Comparison of ENCODE assay signal across 1 cellular context in genomic region chr2:91748869-91749268, GRCh38.
TF ChIP-seq lines count a peak whose summit lies in the region.

No MANE protein-coding gene starts in this region.

TF ChIP-seq in GM23338, 12 proteins besides CTCF, POLR2A, EP300 and RAD21 (continued from another document):
- TF ChIP-seq, protein P1, sequence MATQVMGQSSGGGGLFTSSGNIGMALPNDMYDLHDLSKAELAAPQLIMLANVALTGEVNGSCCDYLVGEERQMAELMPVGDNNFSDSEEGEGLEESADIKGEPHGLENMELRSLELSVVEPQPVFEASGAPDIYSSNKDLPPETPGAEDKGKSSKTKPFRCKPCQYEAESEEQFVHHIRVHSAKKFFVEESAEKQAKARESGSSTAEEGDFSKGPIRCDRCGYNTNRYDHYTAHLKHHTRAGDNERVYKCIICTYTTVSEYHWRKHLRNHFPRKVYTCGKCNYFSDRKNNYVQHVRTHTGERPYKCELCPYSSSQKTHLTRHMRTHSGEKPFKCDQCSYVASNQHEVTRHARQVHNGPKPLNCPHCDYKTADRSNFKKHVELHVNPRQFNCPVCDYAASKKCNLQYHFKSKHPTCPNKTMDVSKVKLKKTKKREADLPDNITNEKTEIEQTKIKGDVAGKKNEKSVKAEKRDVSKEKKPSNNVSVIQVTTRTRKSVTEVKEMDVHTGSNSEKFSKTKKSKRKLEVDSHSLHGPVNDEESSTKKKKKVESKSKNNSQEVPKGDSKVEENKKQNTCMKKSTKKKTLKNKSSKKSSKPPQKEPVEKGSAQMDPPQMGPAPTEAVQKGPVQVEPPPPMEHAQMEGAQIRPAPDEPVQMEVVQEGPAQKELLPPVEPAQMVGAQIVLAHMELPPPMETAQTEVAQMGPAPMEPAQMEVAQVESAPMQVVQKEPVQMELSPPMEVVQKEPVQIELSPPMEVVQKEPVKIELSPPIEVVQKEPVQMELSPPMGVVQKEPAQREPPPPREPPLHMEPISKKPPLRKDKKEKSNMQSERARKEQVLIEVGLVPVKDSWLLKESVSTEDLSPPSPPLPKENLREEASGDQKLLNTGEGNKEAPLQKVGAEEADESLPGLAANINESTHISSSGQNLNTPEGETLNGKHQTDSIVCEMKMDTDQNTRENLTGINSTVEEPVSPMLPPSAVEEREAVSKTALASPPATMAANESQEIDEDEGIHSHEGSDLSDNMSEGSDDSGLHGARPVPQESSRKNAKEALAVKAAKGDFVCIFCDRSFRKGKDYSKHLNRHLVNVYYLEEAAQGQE (IDR thresholded peaks at IDR 0.05; ENCODE audit: unreplicated experiment): no peak
- no peak for TF ChIP-seq ZNF462 (CRISPR knock-in tag; IDR thresholded peaks at IDR 0.05)
- no peak for TF ChIP-seq CREB1 (CRISPR knock-in tag; IDR thresholded peaks at IDR 0.05; ENCODE audit: low read depth)
- TF ChIP-seq ZNF114 (CRISPR knock-in tag; IDR thresholded peaks at IDR 0.05): no peak
- no peak for TF ChIP-seq EZH2 (IDR thresholded peaks at IDR 0.05; ENCODE audit: low read depth, unreplicated experiment)
- no peak for TF ChIP-seq NANOG (IDR thresholded peaks at IDR 0.05; ENCODE audit: borderline replicate concordance)
- no peak for TF ChIP-seq STAT1 (IDR thresholded peaks at IDR 0.05; ENCODE audit: unreplicated experiment)
